ENCODE assay signal across 1 cellular context in the genomic region with DNA sequence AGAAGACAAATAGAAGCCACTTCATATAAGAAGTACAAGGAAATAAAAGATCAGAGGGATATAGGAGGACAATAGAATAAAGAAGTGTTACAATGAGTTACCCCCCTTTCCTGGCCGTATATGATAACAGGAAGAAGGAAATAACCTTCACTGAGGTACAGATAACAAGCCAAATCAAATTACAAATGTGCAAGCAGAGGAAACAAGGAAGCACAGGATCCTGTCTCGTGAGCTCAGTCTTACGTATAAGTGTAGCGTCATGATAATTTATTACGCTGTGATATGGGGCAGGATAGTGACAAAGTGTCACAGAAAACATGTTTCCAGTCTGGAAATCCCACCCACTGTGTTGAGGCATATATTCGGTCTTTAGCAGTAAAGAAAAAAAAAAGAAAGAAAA.
TF ChIP-seq lines count a peak whose summit lies in the region.

No MANE protein-coding gene starts in this region.

TF ChIP-seq in HepG2, 621 proteins besides CTCF, POLR2A, EP300 and RAD21:
- TF ChIP-seq KLF15 (CRISPR knock-in tag; IDR thresholded peaks at IDR 0.05; ENCODE audit: borderline replicate concordance) (no peak), PCBP2 (optimal IDR thresholded peaks at IDR 0.05; ENCODE audit: low read depth, low read length, poor library complexity, severe bottlenecking) (no peak), ZSCAN29 (CRISPR knock-in tag; conservative IDR thresholded peaks at IDR 0.05) (no peak), PRPF4 (IDR thresholded peaks at IDR 0.05; ENCODE audit: low read depth, low read length, poor library complexity, severe bottlenecking) (no peak), HNRNPL (IDR thresholded peaks at IDR 0.05; ENCODE audit: low read depth, low read length) (no peak)
- TF ChIP-seq, protein P1, sequence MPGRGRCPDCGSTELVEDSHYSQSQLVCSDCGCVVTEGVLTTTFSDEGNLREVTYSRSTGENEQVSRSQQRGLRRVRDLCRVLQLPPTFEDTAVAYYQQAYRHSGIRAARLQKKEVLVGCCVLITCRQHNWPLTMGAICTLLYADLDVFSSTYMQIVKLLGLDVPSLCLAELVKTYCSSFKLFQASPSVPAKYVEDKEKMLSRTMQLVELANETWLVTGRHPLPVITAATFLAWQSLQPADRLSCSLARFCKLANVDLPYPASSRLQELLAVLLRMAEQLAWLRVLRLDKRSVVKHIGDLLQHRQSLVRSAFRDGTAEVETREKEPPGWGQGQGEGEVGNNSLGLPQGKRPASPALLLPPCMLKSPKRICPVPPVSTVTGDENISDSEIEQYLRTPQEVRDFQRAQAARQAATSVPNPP (CRISPR knock-in tag; IDR thresholded peaks at IDR 0.05), result no peak
- TF ChIP-seq, protein P2, sequence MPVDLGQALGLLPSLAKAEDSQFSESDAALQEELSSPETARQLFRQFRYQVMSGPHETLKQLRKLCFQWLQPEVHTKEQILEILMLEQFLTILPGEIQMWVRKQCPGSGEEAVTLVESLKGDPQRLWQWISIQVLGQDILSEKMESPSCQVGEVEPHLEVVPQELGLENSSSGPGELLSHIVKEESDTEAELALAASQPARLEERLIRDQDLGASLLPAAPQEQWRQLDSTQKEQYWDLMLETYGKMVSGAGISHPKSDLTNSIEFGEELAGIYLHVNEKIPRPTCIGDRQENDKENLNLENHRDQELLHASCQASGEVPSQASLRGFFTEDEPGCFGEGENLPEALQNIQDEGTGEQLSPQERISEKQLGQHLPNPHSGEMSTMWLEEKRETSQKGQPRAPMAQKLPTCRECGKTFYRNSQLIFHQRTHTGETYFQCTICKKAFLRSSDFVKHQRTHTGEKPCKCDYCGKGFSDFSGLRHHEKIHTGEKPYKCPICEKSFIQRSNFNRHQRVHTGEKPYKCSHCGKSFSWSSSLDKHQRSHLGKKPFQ (CRISPR knock-in tag; IDR thresholded peaks at IDR 0.05; ENCODE audit: insufficient replicate concordance), result no peak
